Comparison of ENCODE assay signal across 1 cellular context in genomic region chr12:49342066-49342913, GRCh38.
TF ChIP-seq lines count a peak whose summit lies in the region.

No MANE protein-coding gene starts in this region.

TF ChIP-seq in GM23338, 12 proteins besides CTCF, POLR2A, EP300 and RAD21:
- TF ChIP-seq EZH2 (IDR thresholded peaks at IDR 0.05; ENCODE audit: low read depth, unreplicated experiment) (peak; percentile 52), CREB1 (CRISPR knock-in tag; IDR thresholded peaks at IDR 0.05; ENCODE audit: low read depth) (no peak)
TF ChIP-seq in GM23338: peak in this region for 1.
